9 cellular contexts compared by ENCODE assay signal in the genomic region with DNA sequence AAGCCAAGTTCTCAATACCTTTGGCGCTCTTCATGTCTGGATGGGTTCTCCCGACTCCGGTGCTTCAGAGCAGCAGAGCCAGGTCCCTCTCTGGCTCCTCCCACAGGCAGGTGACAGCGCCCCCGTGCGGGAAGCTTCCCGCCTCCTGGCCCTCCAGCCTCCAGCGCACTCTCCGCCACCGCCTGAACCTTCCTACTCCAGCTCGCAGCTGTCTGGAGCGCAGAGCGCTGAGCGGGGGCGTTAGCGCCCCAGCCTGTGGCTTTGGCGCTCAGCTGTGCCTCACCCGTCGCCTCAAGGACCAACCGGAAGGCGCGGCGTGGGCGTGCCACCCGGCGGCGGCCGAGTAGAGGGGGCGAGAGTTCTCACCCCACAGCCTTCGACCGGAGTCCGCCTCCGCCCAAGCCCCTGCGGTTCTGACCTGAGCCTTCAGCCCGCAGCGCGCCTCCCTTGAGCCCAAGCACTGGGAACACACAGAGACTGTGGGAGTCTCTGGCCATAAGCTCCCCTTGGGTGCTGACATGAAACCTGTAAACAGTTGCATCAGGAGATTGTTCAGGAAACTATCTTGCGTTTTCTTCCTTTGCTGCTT.
DNase-seq lines count a peak whose midpoint lies in the region; ATAC-seq and TF ChIP-seq lines count a peak whose summit lies in the region.
"Had no signal": no experiment of that assay in that cellular context is flagged by ENCODE, and none has a peak within 500 bp of the region (broad histone marks: within the 10 kb centered on the region; RNA-seq: fewer than 3 reads in every experiment).

A gene with protein sequence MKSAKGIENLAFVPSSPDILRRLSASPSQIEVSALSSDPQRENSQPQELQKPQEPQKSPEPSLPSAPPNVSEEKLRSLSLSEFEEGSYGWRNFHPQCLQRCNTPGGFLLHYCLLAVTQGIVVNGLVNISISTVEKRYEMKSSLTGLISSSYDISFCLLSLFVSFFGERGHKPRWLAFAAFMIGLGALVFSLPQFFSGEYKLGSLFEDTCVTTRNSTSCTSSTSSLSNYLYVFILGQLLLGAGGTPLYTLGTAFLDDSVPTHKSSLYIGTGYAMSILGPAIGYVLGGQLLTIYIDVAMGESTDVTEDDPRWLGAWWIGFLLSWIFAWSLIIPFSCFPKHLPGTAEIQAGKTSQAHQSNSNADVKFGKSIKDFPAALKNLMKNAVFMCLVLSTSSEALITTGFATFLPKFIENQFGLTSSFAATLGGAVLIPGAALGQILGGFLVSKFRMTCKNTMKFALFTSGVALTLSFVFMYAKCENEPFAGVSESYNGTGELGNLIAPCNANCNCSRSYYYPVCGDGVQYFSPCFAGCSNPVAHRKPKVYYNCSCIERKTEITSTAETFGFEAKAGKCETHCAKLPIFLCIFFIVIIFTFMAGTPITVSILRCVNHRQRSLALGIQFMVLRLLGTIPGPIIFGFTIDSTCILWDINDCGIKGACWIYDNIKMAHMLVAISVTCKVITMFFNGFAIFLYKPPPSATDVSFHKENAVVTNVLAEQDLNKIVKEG (minus strand): TSS at position 56 of the 589 bp plus-strand sequence. CDS start 22 bp downstream, at position 34.

- peak within 1 kb of the TSS in 1 of 2 donors; percentile 23 for H3K27ac ChIP-seq in mucosa of rectum (ENCODE audit: low read depth in 2 of 2, low read length in 2 of 2)
- H3K27ac ChIP-seq: C4-2B had no signal

- H3K4me3 ChIP-seq in AG10803 (ENCODE audit: low read length) = no peak within 1 kb of the TSS
- H3K4me3 ChIP-seq in epithelial cell of esophagus (ENCODE audit: low read length) = peak within 1 kb of the TSS; percentile 52
- H3K4me3 ChIP-seq in mucosa of rectum (ENCODE audit: low read length in 2 of 2) = peak within 1 kb of the TSS; percentile 69 to 79

- no peaks in the 10 kb centered on the region for H3K27me3 ChIP-seq in mucosa of rectum (ENCODE audit: control insufficient read depth in 2 of 2, insufficient read depth in 2 of 2, low read length in 2 of 2)

- TF ChIP-seq CTCF in AG10803 (conservative IDR thresholded peaks at IDR 0.05; ENCODE audit: low read length) (no peak), epithelial cell of esophagus (IDR thresholded peaks at IDR 0.05; ENCODE audit: insufficient read depth, low read depth, low read length, missing control alignments) (peak; percentile 67)

- H3K9me3 ChIP-seq in mucosa of rectum (ENCODE audit: control insufficient read depth in 2 of 2, low read length in 2 of 2) = no peaks in the 10 kb centered on the region

- H3K36me3 ChIP-seq in mucosa of rectum (ENCODE audit: control insufficient read depth in 2 of 2, insufficient read depth in 2 of 2, low read length in 2 of 2) = no peaks in the 10 kb centered on the region

- ATAC-seq in GM19035 (IDR thresholded peaks at IDR 0.05; ENCODE audit: unreplicated experiment) (peak; percentile 98), HG03280 (IDR thresholded peaks at IDR 0.05; ENCODE audit: unreplicated experiment) (peak; percentile 95)

- H3K9ac ChIP-seq in mucosa of rectum (ENCODE audit: low read depth in 1 of 2, low read length in 2 of 2) = peak within 1 kb of the TSS in 1 of 2 donors; percentile 52

- DNase-seq in AG10803 (ENCODE audit: low read depth) (peak; percentile 0), NCI-H526 (lab: John Stamatoyannopoulos, UW) (peak; percentile 14 to 70), epithelial cell of esophagus (ENCODE audit: low read depth) (peak; percentile 71)
- DNase-seq in activated CD8-positive, alpha-beta memory T cell treated with anti-CD3 and anti-CD28 coated beads, Interleukin-2, amount 50 U/mL, for 24 hours (ENCODE audit: extremely low read depth) = peak; percentile 9
- DNase-seq in stimulated activated CD8-positive, alpha-beta memory T cell treated with anti-CD3 and anti-CD28 coated beads, Interleukin-2, amount 100 ng/mL, for 1 hour (ENCODE audit: low read depth in 2 of 2) = peak; percentile 44 to 52

- peaks cover 4 to 9% of the 10 kb centered on the region in 2 donors for H3K4me1 ChIP-seq in mucosa of rectum (ENCODE audit: control insufficient read depth in 2 of 2, insufficient read depth in 2 of 2, low read length in 2 of 2)

Comparison
In these comparisons a context has a peak if more than half of its experiments do, and no peak if none do; other contexts are left out.
1. DNase-seq: peak in every context shown above with its lines; median percentile 71 in epithelial cell of esophagus; 48 in stimulated activated CD8-positive, alpha-beta memory T cell treated with anti-CD3 and anti-CD28 coated beads, Interleukin-2, amount 100 ng/mL, for 1 hour; 42 in NCI-H526; 9 in activated CD8-positive, alpha-beta memory T cell treated with anti-CD3 and anti-CD28 coated beads, Interleukin-2, amount 50 U/mL, for 24 hours; 0 in AG10803.